Comparison of ENCODE assay signal across 26 cellular contexts in genomic region chr22:27833803-27834202, GRCh38. TPM values are rescaled to one million over a fixed set of nuclear protein-coding genes. Genes with fewer than 3 reads are reported as not detected.
DNase-seq lines count a peak whose midpoint lies in the region; ATAC-seq, FAIRE-seq and TF ChIP-seq lines count a peak whose summit lies in the region.
"Had no signal": no experiment of that assay in that cellular context is flagged by ENCODE, and none has a peak within 500 bp of the region (broad histone marks: within the 10 kb centered on the region; RNA-seq: fewer than 3 reads in every experiment).

No MANE protein-coding gene starts in this region.

- H3K36me3 ChIP-seq in astrocyte (ENCODE audit: insufficient read depth, low read length) (no peaks in the 10 kb centered on the region), sigmoid colon (no peaks in the 10 kb centered on the region), adrenal gland (replicated peaks in 1 of 2) (no peaks in the 10 kb centered on the region), lower lobe of right lung (no peaks in the 10 kb centered on the region)

- no peak overlapping the region for H3K4me2 ChIP-seq in astrocyte (ENCODE audit: low read length)
- H3K4me2 ChIP-seq: A549; BLaER1 treated with 17β-estradiol and CSF1 and Interleukin-3, amounts not matched to agents 10 nM and 100 nM had no signal

- no peaks in the 10 kb centered on the region for H3K27me3 Mint-ChIP-seq in activated naive CD8-positive, alpha-beta T cell treated with anti-CD3 and anti-CD28 coated beads, Interleukin-2, amount 10 ng/mL, durations not matched to agents 7 days and 5 days
- no peaks in the 10 kb centered on the region for H3K27me3 Mint-ChIP-seq in activated naive CD8-positive, alpha-beta T cell treated with anti-CD3 and anti-CD28 coated beads for 36 hours
- no peaks in the 10 kb centered on the region for H3K27me3 Mint-ChIP-seq in astrocyte (ENCODE audit: low read depth, unreplicated experiment)
- H3K27me3 Mint-ChIP-seq: B cell; CD4-positive, alpha-beta T cell had no signal

- H3K27ac ChIP-seq in astrocyte (ENCODE audit: low read depth, low read length) (no peak overlapping the region), sigmoid colon (no peak overlapping the region), adrenal gland (no peak overlapping the region), lower lobe of right lung (no peak overlapping the region)
- H3K27ac ChIP-seq: 22Rv1; A549; BLaER1 treated with 17β-estradiol and CSF1 and Interleukin-3, amounts not matched to agents 10 nM and 100 nM; C4-2B had no signal

- no peak overlapping the region for H3K4me3 ChIP-seq in astrocyte (ENCODE audit: insufficient read depth, low read depth, low read length)
- H3K4me3 ChIP-seq in sigmoid colon: no peak overlapping the region
- no peak overlapping the region for H3K4me3 ChIP-seq in adrenal gland
- no peak overlapping the region for H3K4me3 ChIP-seq in lower lobe of right lung
- H3K4me3 ChIP-seq: A549; BLaER1 treated with 17β-estradiol and CSF1 and Interleukin-3, amounts not matched to agents 10 nM and 100 nM; GM12878 had no signal

- H3K9me3 Mint-ChIP-seq in activated naive CD8-positive, alpha-beta T cell treated with anti-CD3 and anti-CD28 coated beads, Interleukin-2, amount 10 ng/mL, durations not matched to agents 7 days and 5 days: peaks cover 3% of the 10 kb centered on the region
- H3K9me3 Mint-ChIP-seq in activated naive CD8-positive, alpha-beta T cell treated with anti-CD3 and anti-CD28 coated beads for 36 hours: peaks cover 10% of the 10 kb centered on the region
- H3K9me3 Mint-ChIP-seq in astrocyte (ENCODE audit: unreplicated experiment): peaks cover 8% of the 10 kb centered on the region

- peaks cover 19% of the 10 kb centered on the region for H3K4me1 Mint-ChIP-seq in activated naive CD8-positive, alpha-beta T cell treated with anti-CD3 and anti-CD28 coated beads, Interleukin-2, amount 10 ng/mL, durations not matched to agents 7 days and 5 days
- peaks cover 12% of the 10 kb centered on the region for H3K4me1 Mint-ChIP-seq in activated naive CD8-positive, alpha-beta T cell treated with anti-CD3 and anti-CD28 coated beads for 36 hours
- peaks cover 26% of the 10 kb centered on the region for H3K4me1 Mint-ChIP-seq in astrocyte (ENCODE audit: low read depth, unreplicated experiment)
- H3K4me1 Mint-ChIP-seq: B cell had no signal

- H3K9me3 ChIP-seq in astrocyte (ENCODE audit: insufficient read depth, low read depth, low read length) (no peaks in the 10 kb centered on the region), sigmoid colon (no peaks in the 10 kb centered on the region), adrenal gland (replicated peaks in 1 of 3) (no peaks in the 10 kb centered on the region), lower lobe of right lung (no peaks in the 10 kb centered on the region)
- H3K9me3 ChIP-seq: A549 had no signal

- H3K79me2 ChIP-seq in astrocyte (ENCODE audit: insufficient read depth, low read length): no peaks in the 10 kb centered on the region

- peak overlapping the region; percentile 46 for H3K27ac Mint-ChIP-seq in activated naive CD8-positive, alpha-beta T cell treated with anti-CD3 and anti-CD28 coated beads, Interleukin-2, amount 10 ng/mL, durations not matched to agents 7 days and 5 days
- no peak overlapping the region for H3K27ac Mint-ChIP-seq in activated naive CD8-positive, alpha-beta T cell treated with anti-CD3 and anti-CD28 coated beads for 36 hours
- H3K27ac Mint-ChIP-seq in astrocyte (ENCODE audit: unreplicated experiment): peak overlapping the region; percentile 66
- H3K27ac Mint-ChIP-seq: B cell; CD4-positive, alpha-beta T cell; CD8-positive, alpha-beta T cell had no signal

- intact Hi-C loops in sigmoid colon (cut with DNase I): no loop called here
- intact Hi-C loops in adrenal gland (cut with DNase I): no loop called here
- intact Hi-C loops in lower lobe of right lung (cut with DNase I): no loop called here

- H3K9ac ChIP-seq in astrocyte (ENCODE audit: low read length): no peak overlapping the region
- H3K9ac ChIP-seq: BLaER1 treated with 17β-estradiol and CSF1 and Interleukin-3, amounts not matched to agents 10 nM and 100 nM had no signal

- H2AFZ ChIP-seq in astrocyte (ENCODE audit: low read depth, low read length): no peak overlapping the region

- TF ChIP-seq POLR2A in sigmoid colon (IDR thresholded peaks at IDR 0.05) (no peak), adrenal gland (IDR thresholded peaks at IDR 0.05) (no peak)

- 47 to 92% methylated on average over 2 of the region's 2 CpGs for WGBS in sigmoid colon, 2 donors
- 82 to 94% (median 92%) methylated on average over 2 of the region's 2 CpGs for WGBS in adrenal gland, 4 donors

- no peaks in the 10 kb centered on the region for H3K4me1 ChIP-seq in astrocyte (ENCODE audit: insufficient read depth, low read length)
- no peaks in the 10 kb centered on the region for H3K4me1 ChIP-seq in sigmoid colon
- no peaks in the 10 kb centered on the region for H3K4me1 ChIP-seq in adrenal gland (replicated peaks in 1 of 2)
- H3K4me1 ChIP-seq in lower lobe of right lung: no peaks in the 10 kb centered on the region
- H3K4me1 ChIP-seq: A549 had no signal

- H3K27me3 ChIP-seq in astrocyte (ENCODE audit: insufficient read depth, low read length): no peaks in the 10 kb centered on the region
- H3K27me3 ChIP-seq in sigmoid colon: no peaks in the 10 kb centered on the region
- H3K27me3 ChIP-seq in adrenal gland: no peaks in the 10 kb centered on the region
- H3K27me3 ChIP-seq in lower lobe of right lung (ENCODE audit: low read depth): no peaks in the 10 kb centered on the region
- H3K27me3 ChIP-seq: BLaER1 treated with 17β-estradiol and CSF1 and Interleukin-3, amounts not matched to agents 10 nM and 100 nM had no signal

- FAIRE-seq in astrocyte (lab: Jason Lieb, UNC): no peak
- FAIRE-seq in HTR-8/SVneo (lab: Jason Lieb, UNC): no peak
- FAIRE-seq: A549, GM12878, GM12892, GM18507 had no signal

- DNase-seq in activated naive CD8-positive, alpha-beta T cell treated with anti-CD3 and anti-CD28 coated beads, Interleukin-2, amount 10 ng/mL, durations not matched to agents 7 days and 5 days: no peak
- no peak for DNase-seq in activated naive CD8-positive, alpha-beta T cell treated with anti-CD3 and anti-CD28 coated beads for 36 hours
- DNase-seq in astrocyte (ENCODE audit: low read depth) (no peak), mesenteric fat pad (ENCODE audit: low spot score) (peak; percentile 33), sigmoid colon (peak; percentile 18), adrenal gland (no peak), HTR-8/SVneo (ENCODE audit: insufficient read length, low spot score) (no peak), lower lobe of right lung (no peak)
- DNase-seq: AML-193; CD4-positive, alpha-beta T cell; CD8-positive, alpha-beta T cell; DMS 273 treated with DMSO at 0.1 percent for 48 hours; DMS153; DMS53; DMS79; DND-41; EL; GDM1 had no signal

- no peaks in the 10 kb centered on the region for H4K20me1 ChIP-seq in astrocyte (ENCODE audit: insufficient read depth, low read length)
- H4K20me1 ChIP-seq: BLaER1 treated with 17β-estradiol and CSF1 and Interleukin-3, amounts not matched to agents 10 nM and 100 nM had no signal

- POLR2A ChIA-PET in activated naive CD8-positive, alpha-beta T cell treated with anti-CD3 and anti-CD28 coated beads, Interleukin-2, amount 10 ng/mL, durations not matched to agents 7 days and 5 days (lab: Charles Lee): no interaction called here

- H3K36me3 Mint-ChIP-seq in activated naive CD8-positive, alpha-beta T cell treated with anti-CD3 and anti-CD28 coated beads, Interleukin-2, amount 10 ng/mL, durations not matched to agents 7 days and 5 days: peaks cover 9% of the 10 kb centered on the region
- peaks cover 11% of the 10 kb centered on the region for H3K36me3 Mint-ChIP-seq in activated naive CD8-positive, alpha-beta T cell treated with anti-CD3 and anti-CD28 coated beads for 36 hours
- peaks cover 10% of the 10 kb centered on the region for H3K36me3 Mint-ChIP-seq in astrocyte (ENCODE audit: low read depth, unreplicated experiment)

- TF ChIP-seq CTCF in astrocyte (IDR thresholded peaks at IDR 0.05; ENCODE audit: insufficient read depth, low read depth, low read length) (no peak), sigmoid colon (IDR thresholded peaks at IDR 0.05) (no peak), adrenal gland (IDR thresholded peaks at IDR 0.05) (no peak), lower lobe of right lung (IDR thresholded peaks at IDR 0.05) (no peak)

- no peak overlapping the region for H3K4me3 Mint-ChIP-seq in activated naive CD8-positive, alpha-beta T cell treated with anti-CD3 and anti-CD28 coated beads, Interleukin-2, amount 10 ng/mL, durations not matched to agents 7 days and 5 days
- no peak overlapping the region for H3K4me3 Mint-ChIP-seq in activated naive CD8-positive, alpha-beta T cell treated with anti-CD3 and anti-CD28 coated beads for 36 hours
- H3K4me3 Mint-ChIP-seq in astrocyte (ENCODE audit: unreplicated experiment): no peak overlapping the region
- H3K4me3 Mint-ChIP-seq: B cell; CD4-positive, alpha-beta T cell; CD8-positive, alpha-beta T cell had no signal

- ATAC-seq in activated naive CD8-positive, alpha-beta T cell treated with anti-CD3 and anti-CD28 coated beads, Interleukin-2, amount 10 ng/mL, durations not matched to agents 7 days and 5 days (ENCODE audit: low read depth): no peak
- no peak for ATAC-seq in lower lobe of right lung
- ATAC-seq: A549; CD8-positive, alpha-beta T cell; GM12878 had no signal

- TF ChIP-seq EP300 in sigmoid colon (IDR thresholded peaks at IDR 0.05): no peak

RNA-seq across cellular contexts. Expression of gene MN1, which starts 32.2 kb away (rescaled TPM):
- total RNA-seq in activated naive CD8-positive, alpha-beta T cell treated with anti-CD3 and anti-CD28 coated beads, Interleukin-2, amount 10 ng/mL, durations not matched to agents 7 days and 5 days: under 1 TPM; 0.28 to 0.30 TPM
- total RNA-seq in activated naive CD8-positive, alpha-beta T cell treated with anti-CD3 and anti-CD28 coated beads for 36 hours: under 1 TPM; 0.06 TPM
- total RNA-seq in astrocyte: 98.6 and 110 TPM in 2 replicates
- total RNA-seq in mesenteric fat pad: 10.2 TPM
- 10 to 100 TPM in 1 of 4 donors, 1 to 10 TPM in 3; 6.4 to 21.3 (median 7.5) TPM for total RNA-seq in sigmoid colon
- polyA plus RNA-seq in sigmoid colon: 1 to 10 TPM in 1 of 3 donors, under 1 TPM in 2; under 0.01 to 1.2 (median 0.85) TPM
- total RNA-seq in adrenal gland: 1 to 10 TPM in 6 of 8 donors, under 1 TPM in 2; 0.84 to 2.7 (median 1.7) TPM
- polyA plus RNA-seq in adrenal gland: 1 to 10 TPM in 1 of 3 donors, under 1 TPM in 2; 0.64 to 1.2 (median 0.88) TPM
- 6.5 TPM for total RNA-seq in lower lobe of right lung

Comparison
In these comparisons a context has a peak if more than half of its experiments do, and no peak if none do; other contexts are left out.
1. DNase-seq: peak in mesenteric fat pad (single experiment) and sigmoid colon (single experiment); none in activated naive CD8-positive, alpha-beta T cell treated with anti-CD3 and anti-CD28 coated beads, Interleukin-2, amount 10 ng/mL, durations not matched to agents 7 days and 5 days (single experiment), activated naive CD8-positive, alpha-beta T cell treated with anti-CD3 and anti-CD28 coated beads for 36 hours (single experiment), astrocyte (single experiment), adrenal gland (0 of 7), HTR-8/SVneo (single experiment) and lower lobe of right lung (single experiment).